In the genomic region with DNA sequence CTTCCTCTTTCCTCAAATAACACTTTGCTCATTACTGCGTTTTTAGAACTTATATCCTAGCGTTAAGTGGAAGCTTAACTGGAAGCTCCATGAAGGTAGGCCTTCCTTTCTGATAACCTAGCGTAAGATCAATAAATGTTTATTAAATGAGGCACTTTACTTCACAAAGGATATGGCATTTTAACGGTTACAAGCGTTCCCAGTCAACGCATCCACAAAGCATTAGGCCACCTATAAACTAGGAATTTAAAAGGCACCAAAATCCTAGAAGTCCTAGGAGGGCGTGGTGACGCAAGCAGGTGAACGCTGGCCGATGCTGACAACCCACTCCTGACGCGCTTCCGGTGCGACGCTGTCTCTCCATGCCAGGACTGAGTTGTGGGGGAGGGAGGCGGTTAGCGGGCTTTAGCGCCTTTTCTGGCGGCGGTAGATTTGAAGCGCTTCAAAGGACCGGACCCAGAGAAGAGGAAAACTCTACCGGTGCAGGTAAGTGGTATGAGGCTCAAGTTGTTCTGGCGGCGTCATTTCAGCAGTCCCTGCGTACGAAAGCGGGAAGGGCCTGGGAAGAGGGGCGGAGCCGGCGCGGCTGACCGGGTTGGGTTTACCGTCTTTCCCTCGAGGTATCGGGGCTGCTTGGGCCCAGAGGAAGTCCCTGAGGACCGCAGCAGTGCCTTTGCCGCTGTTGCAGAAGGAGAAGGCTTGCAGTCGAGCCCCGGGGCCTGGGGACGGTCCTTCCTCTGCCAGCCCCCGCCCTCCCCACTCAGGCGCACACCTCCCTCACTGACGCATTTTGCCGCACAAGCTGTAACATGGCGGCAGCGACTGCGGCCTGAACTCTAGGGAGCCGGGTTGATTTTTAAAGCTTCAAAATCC, we compare ENCODE assay signal across 8 cellular contexts. TPM values are rescaled to one million over a fixed set of nuclear protein-coding genes. Genes with fewer than 3 reads are reported as not detected.
DNase-seq lines count a peak whose midpoint lies in the region; ATAC-seq, FAIRE-seq and TF ChIP-seq lines count a peak whose summit lies in the region.

Gene PPIG, plus strand, starts transcription at position 347 of the 873 bp plus-strand sequence. CDS start 19,691 bp downstream, outside the sequence.

- peak; percentile 57 for DNase-seq in D721Med (ENCODE audit: insufficient read length, low spot score)
- peak; percentile 92 for DNase-seq in HuH-7 (ENCODE audit: low spot score)
- DNase-seq in PC-3: peak; percentile 90
- peak; percentile 85 for DNase-seq in activated T-cell treated with anti-CD3 and anti-CD28 coated beads, Interleukin-2, amount 50 U/mL, for 1 hour
- DNase-seq in stimulated activated CD8-positive, alpha-beta memory T cell treated with anti-CD3 and anti-CD28 coated beads, Interleukin-7, amount 100 ng/mL, for 1 hour (ENCODE audit: low read depth in 2 of 2): peak; percentile 63 to 69

- 6% methylated on average over 45 to 49 of the region's 49 CpGs for WGBS in esophagus, 2 donors

- BruUV-seq in PC-3 (replicated peaks; lab: Mats Ljungman, UMichigan): TSS peak; percentile 90

- no peaks in the 10 kb centered on the region for H3K27me3 ChIP-seq in PC-3 (ENCODE audit: low read length)
- H3K27me3 ChIP-seq in esophagus (ENCODE audit: control insufficient read depth in 1 of 2, insufficient read depth in 2 of 2, low read length in 2 of 2): no peaks in the 10 kb centered on the region
- no peaks in the 10 kb centered on the region for H3K27me3 ChIP-seq in mucosa of stomach (ENCODE audit: control insufficient read depth, insufficient read depth, low read length)

- CTCF ChIA-PET in PC-3 (lab: Charles Lee): no interaction called here

- H3K4me1 ChIP-seq in PC-3 (ENCODE audit: insufficient read depth, low read length) (peaks cover 5% of the 10 kb centered on the region; the same call in 1 of the 2 replicates), esophagus (ENCODE audit: control insufficient read depth in 2 of 2, insufficient read depth in 2 of 2, low read length in 1 of 2) (no peaks in the 10 kb centered on the region), mucosa of stomach (ENCODE audit: control insufficient read depth, insufficient read depth, low read length) (peaks cover 10% of the 10 kb centered on the region)

- H4K20me1 ChIP-seq in PC-3 (ENCODE audit: low read length): peaks cover 21% of the 10 kb centered on the region

- H3K79me2 ChIP-seq in PC-3 (ENCODE audit: low read length): peaks cover 51% of the 10 kb centered on the region

- no peak for TF ChIP-seq CTCF in D721Med (IDR thresholded peaks at IDR 0.05; ENCODE audit: insufficient read depth, missing control alignments)
- no peak for TF ChIP-seq CTCF in PC-3 (conservative IDR thresholded peaks at IDR 0.05; ENCODE audit: low read depth, low read length)

- POLR2A ChIA-PET in PC-3 (lab: Charles Lee; ENCODE audit: unreplicated experiment): interaction anchor here (0.6 kb wide), 2 partner anchors 11 to 1426 kb away, joined by 3 to 9 read pairs; no protein-coding TSS in a partner anchor

- H3K4me2 ChIP-seq in PC-3 (ENCODE audit: low read length): peak within 1 kb of the TSS; percentile 100

- no peaks in the 10 kb centered on the region for H3K9me3 ChIP-seq in PC-3 (ENCODE audit: low read length)
- no peaks in the 10 kb centered on the region for H3K9me3 ChIP-seq in esophagus (ENCODE audit: control insufficient read depth in 2 of 2, insufficient read depth in 1 of 2, low read depth in 1 of 2, low read length in 1 of 2)
- H3K9me3 ChIP-seq in mucosa of stomach (ENCODE audit: control insufficient read depth, low read length): no peaks in the 10 kb centered on the region

- no peaks in the 10 kb centered on the region for H3K36me3 ChIP-seq in PC-3 (ENCODE audit: low read depth, low read length)
- no peaks in the 10 kb centered on the region for H3K36me3 ChIP-seq in esophagus (ENCODE audit: control insufficient read depth in 2 of 2, insufficient read depth in 2 of 2, low read length in 1 of 2)
- no peaks in the 10 kb centered on the region for H3K36me3 ChIP-seq in mucosa of stomach (ENCODE audit: control insufficient read depth, insufficient read depth, low read length)

- H2AFZ ChIP-seq in PC-3 (ENCODE audit: low read length): peak within 1 kb of the TSS; percentile 81

- H3K4me3 ChIP-seq in PC-3 (ENCODE audit: low read length) (peak within 1 kb of the TSS; percentile 88), esophagus (ENCODE audit: low read depth in 1 of 2, low read length in 2 of 2) (peak within 1 kb of the TSS; percentile 99), mucosa of stomach (ENCODE audit: low read length) (peak within 1 kb of the TSS; percentile 100)

- peak within 1 kb of the TSS; percentile 82 for H3K27ac ChIP-seq in PC-3 (ENCODE audit: low read length)
- H3K27ac ChIP-seq in esophagus (ENCODE audit: low read depth in 2 of 2, low read length in 1 of 2): peak within 1 kb of the TSS; percentile 99 to 100

- intact Hi-C loops in PC-3 (cut with micrococcal nuclease): loop anchor here (10.0 kb wide), 2 partner anchors 109 to 111 kb away; partner anchors contain the start of genes BBS5, CFAP210 and PHOSPHO2

- ATAC-seq in GM21515 (IDR thresholded peaks at IDR 0.05; ENCODE audit: unreplicated experiment): peak; percentile 90
- ATAC-seq in PC-3: peak; percentile 89

- H3K9me2 ChIP-seq in PC-3 (replicated peaks; ENCODE audit: low read length): no peaks in the 10 kb centered on the region

- H3K9ac ChIP-seq in PC-3 (ENCODE audit: low read length) (peak within 1 kb of the TSS; percentile 95), mucosa of stomach (ENCODE audit: low read length) (peak within 1 kb of the TSS; percentile 99)

- no peaks in the 10 kb centered on the region for H3F3A ChIP-seq in PC-3 (ENCODE audit: low read length, unreplicated experiment)

- no peak for FAIRE-seq in D721Med (lab: Jason Lieb, UNC)

RNA-seq across cellular contexts. Expression of gene PPIG, which starts in this region (rescaled TPM):
- total RNA-seq in PC-3 (2014; rRNA removed): 20.9 and 33.7 TPM in 2 replicates
- polyA plus RNA-seq in esophagus: 10 to 100 TPM; 24.1 to 40.5 TPM

Comparison
In these comparisons a context has a peak if more than half of its experiments do, and no peak if none do; other contexts are left out.
1. Peak in every context shown above with its lines: DNase-seq, ATAC-seq, H3K4me3 ChIP-seq and H3K27ac ChIP-seq.